8 cellular contexts compared by ENCODE assay signal in genomic region chr10:72691470-72692056, GRCh38. TPM values are rescaled to one million over a fixed set of nuclear protein-coding genes. Genes with fewer than 3 reads are reported as not detected.
DNase-seq lines count a peak whose midpoint lies in the region; ATAC-seq, FAIRE-seq and TF ChIP-seq lines count a peak whose summit lies in the region.

No MANE protein-coding gene starts in this region.

- no peak for TF ChIP-seq POLR2A in ovary (IDR thresholded peaks at IDR 0.05)

- peak; percentile 88 for FAIRE-seq in GM19239 (lab: Jason Lieb, UNC)

- H3K4me1 ChIP-seq in A673 (ENCODE audit: insufficient read depth, low read length, poor library complexity, severe bottlenecking) (peaks cover 35% of the 10 kb centered on the region), SJCRH30 (peaks cover 41% of the 10 kb centered on the region), ovary (ENCODE audit: insufficient read depth) (peaks cover 2% of the 10 kb centered on the region)

- intact Hi-C loops in A673 (cut with micrococcal nuclease; ENCODE audit: unreplicated experiment) = loop anchor here (5.0 to 10.0 kb wide), 3 partner anchors 141 to 373 kb away; no protein-coding TSS in a partner anchor
- intact Hi-C loops in ovary (cut with DNase I) = loop anchor here in 3 of 4 donors (5.0 to 10.0 kb wide), 3 partner anchors 64 to 143 kb away; partner anchors contain the start of gene MICU1 (in 1 of the 3)

- CTCF ChIA-PET in A673 (lab: Charles Lee) = interaction anchor here (0.5 to 1.0 kb wide), 2 partner anchors 143 to 1266 kb away, joined by 3 to 4 read pairs; no protein-coding TSS in a partner anchor

- H3K9me3 ChIP-seq in A673 (ENCODE audit: low read depth, low read length, poor library complexity, severe bottlenecking) (no peaks in the 10 kb centered on the region), SJCRH30 (replicated peaks) (no peaks in the 10 kb centered on the region), ovary (no peaks in the 10 kb centered on the region)

- H3K27ac ChIP-seq in A673 (ENCODE audit: low read depth, low read length, poor library complexity, severe bottlenecking) (peak overlapping the region; percentile 69), SJCRH30 (peak overlapping the region; percentile 59; the same call in 1 of the 2 replicates), ovary (no peak overlapping the region)

- H3K4me3 ChIP-seq in A673 (ENCODE audit: low read depth, low read length, poor library complexity, severe bottlenecking) = peak overlapping the region; percentile 79
- H3K4me3 ChIP-seq in SJCRH30 = peak overlapping the region; percentile 88
- peak overlapping the region; percentile 66 for H3K4me3 ChIP-seq in epithelial cell of proximal tubule (ENCODE audit: low read depth, low read length)
- peak overlapping the region; percentile 84 for H3K4me3 ChIP-seq in ovary

- no TSS peak for BruUV-seq in A673 (replicated peaks; lab: Mats Ljungman, UMichigan)

- TF ChIP-seq CTCF in A673 (conservative IDR thresholded peaks at IDR 0.05; ENCODE audit: low read depth, low read length) = no peak
- no peak for TF ChIP-seq CTCF in epithelial cell of proximal tubule (conservative IDR thresholded peaks at IDR 0.05; ENCODE audit: low read depth, low read length)
- TF ChIP-seq CTCF in ovary (IDR thresholded peaks at IDR 0.05) = no peak

- WGBS in ovary, 3 donors = 18 to 23% (median 19%) methylated on average over 15 of the region's 15 CpGs

- POLR2A ChIA-PET in A673 (lab: Charles Lee; ENCODE audit: low non-redundant PET) = interaction anchor here (0.6 kb wide), 1 partner anchor 1377 kb away, joined by 4 read pairs; no protein-coding TSS in a partner anchor

- H3K27me3 ChIP-seq in A673 (replicated peaks; ENCODE audit: insufficient read depth, low read depth, low read length, poor library complexity) (no peaks in the 10 kb centered on the region), SJCRH30 (no peaks in the 10 kb centered on the region), ovary (no peaks in the 10 kb centered on the region)

- no peak for TF ChIP-seq EP300 in ovary (IDR thresholded peaks at IDR 0.05)

- ATAC-seq in esophagus mucosa (no peak), HG03378 (IDR thresholded peaks at IDR 0.05; ENCODE audit: unreplicated experiment) (no peak)

- no peak for DNase-seq in A673 (ENCODE audit: low spot score)
- no peak for DNase-seq in GM19239 (ENCODE audit: insufficient read length, low spot score)
- DNase-seq in SJCRH30 = peak in 1 of 2 experiments; percentile 97
- DNase-seq in epithelial cell of proximal tubule (ENCODE audit: low read depth) = no peak
- no peak for DNase-seq in ovary
- no peak for DNase-seq in NCI-H1417 treated with DMSO at 0.1 percent for 48 hours (lab: John Stamatoyannopoulos, UW)

- H3K36me3 ChIP-seq in A673 (ENCODE audit: insufficient read depth, low read length, poor library complexity, severe bottlenecking) (no peaks in the 10 kb centered on the region), SJCRH30 (no peaks in the 10 kb centered on the region), ovary (no peaks in the 10 kb centered on the region)

RNA-seq across cellular contexts. Expression of gene MCU, which starts 0.4 kb away (rescaled TPM):
- total RNA-seq in A673 (2021) (18.7 and 20.1 TPM in 2 replicates), epithelial cell of proximal tubule (27.2 and 32.7 TPM in 2 replicates), ovary (10 to 100 TPM; 10.9 to 17.8 (median 12.8) TPM), esophagus mucosa (23.0 TPM)
- 51.2 and 53.7 TPM in 2 replicates for total RNA-seq in SJCRH30 (2014; rRNA removed; shearing (Covaris generic))
- 10 to 100 TPM; 10.3 to 27.1 TPM for polyA plus RNA-seq in ovary

Comparison
In these comparisons a context has a peak if more than half of its experiments do, and no peak if none do; other contexts are left out.
1. H3K27ac ChIP-seq: peak in A673 (single experiment) and SJCRH30 (single experiment); none in ovary (0 of 2).
2. Peak in every context shown above with its lines, with median percentiles within 50 percentile points of each other: H3K4me3 ChIP-seq.